ENCODE assay signal across 8 cellular contexts in genomic region chr7:152435384-152436278, GRCh38. TPM values are rescaled to one million over a fixed set of nuclear protein-coding genes. Genes with fewer than 3 reads are reported as not detected.
DNase-seq lines count a peak whose midpoint lies in the region; ATAC-seq, FAIRE-seq and TF ChIP-seq lines count a peak whose summit lies in the region.

KMT2C (minus strand) TSS chr7:152436003; CDS start chr7:152435786, 217 bp downstream.

- DNase-seq in RCC 7860 (ENCODE audit: low spot score), result peak; percentile 44
- peak; percentile 25 to 49 (median 31) for DNase-seq in activated naive CD4-positive, alpha-beta T cell (lab: John Stamatoyannopoulos, UW)
- DNase-seq in globus pallidus (ENCODE audit: low spot score), result peak; percentile 43
- DNase-seq in nucleus accumbens (lab: John Stamatoyannopoulos, UW), result peak in 48 of 56 donors; percentile 5 to 69 (median 39)
- peak; percentile 57 to 59 for DNase-seq in thyroid gland
- DNase-seq in NOMO-1 treated with DMSO at 0.1 percent for 48 hours (lab: John Stamatoyannopoulos, UW; ENCODE audit: unreplicated experiment), result no peak

- ATAC-seq in GM18498 (IDR thresholded peaks at IDR 0.05; ENCODE audit: unreplicated experiment) (peak; percentile 11), HG02981 (IDR thresholded peaks at IDR 0.05; ENCODE audit: unreplicated experiment) (peak; percentile 16)

- intact Hi-C loops in thyroid gland (cut with DNase I), result no loop called here

- no peak for FAIRE-seq in RCC 7860 (lab: Jason Lieb, UNC)

- peak within 1 kb of the TSS; percentile 97 to 98 (median 97) for H3K27ac ChIP-seq in thyroid gland

- peak within 1 kb of the TSS; percentile 75 to 96 (median 94) for H3K4me3 ChIP-seq in thyroid gland (replicated peaks in 1 of 3)

- WGBS in thyroid gland, 2 donors, result no CpG with 5 or more reads among the region's 136 CpGs

- H3K4me1 ChIP-seq in thyroid gland, result peaks cover 15 to 23% of the 10 kb centered on the region in 2 donors

- peak in 1 of 6 experiments; percentile 2 for TF ChIP-seq CTCF in thyroid gland (IDR thresholded peaks at IDR 0.05)

- no peaks in the 10 kb centered on the region for H3K36me3 ChIP-seq in thyroid gland

- H3K9me3 ChIP-seq in thyroid gland, result no peaks in the 10 kb centered on the region

- peak in 1 of 2 donors; percentile 70 for TF ChIP-seq POLR2A in thyroid gland (IDR thresholded peaks at IDR 0.05)

- no peaks in the 10 kb centered on the region for H3K27me3 ChIP-seq in thyroid gland

RNA-seq across cellular contexts. Expression of gene KMT2C, which starts in this region (rescaled TPM):
- 100 to 1,000 TPM in 2 of 4 donors, 10 to 100 TPM in 2; 77.4 to 174 (median 114) TPM for total RNA-seq in thyroid gland
